Comparison of ENCODE assay signal across 8 cellular contexts in genomic region chr16:8869212-8869987, GRCh38. TPM values are rescaled to one million over a fixed set of nuclear protein-coding genes. Genes with fewer than 3 reads are reported as not detected.
A peak's percentile ranks its signal among the peaks of the same experiment; 100 is the strongest.
DNase-seq lines count a peak whose midpoint lies in the region; ATAC-seq, FAIRE-seq and TF ChIP-seq lines count a peak whose summit lies in the region.

No MANE protein-coding gene starts in this region.

- no peaks in the 10 kb centered on the region for H3K36me3 Mint-ChIP-seq in CD4-positive, CD25-positive, alpha-beta regulatory T cell
- H3K36me3 Mint-ChIP-seq in MCF 10A (ENCODE audit: insufficient read depth, unreplicated experiment), result no peaks in the 10 kb centered on the region

- peaks cover 43% of the 10 kb centered on the region for H3K4me1 ChIP-seq in CD4-positive, CD25-positive, alpha-beta regulatory T cell (ENCODE audit: control insufficient read depth, insufficient read depth, low read length, poor library complexity, severe bottlenecking)
- peaks cover 40% of the 10 kb centered on the region for H3K4me1 ChIP-seq in mucosa of stomach (ENCODE audit: control insufficient read depth, insufficient read depth, low read length)

- no peak for ATAC-seq in CD4-positive, CD25-positive, alpha-beta regulatory T cell (ENCODE audit: low read depth in 2 of 2)
- ATAC-seq in HG02870 (IDR thresholded peaks at IDR 0.05; ENCODE audit: unreplicated experiment), result no peak

- no peak for FAIRE-seq in D721Med (lab: Jason Lieb, UNC)

- H3K9me3 ChIP-seq in CD4-positive, CD25-positive, alpha-beta regulatory T cell (ENCODE audit: control insufficient read depth in 2 of 2, low read length in 2 of 2), result no peaks in the 10 kb centered on the region
- H3K9me3 ChIP-seq in mucosa of stomach (ENCODE audit: control insufficient read depth, low read length), result no peaks in the 10 kb centered on the region

- H3K27me3 Mint-ChIP-seq in CD4-positive, CD25-positive, alpha-beta regulatory T cell, result no peaks in the 10 kb centered on the region
- H3K27me3 Mint-ChIP-seq in MCF 10A (ENCODE audit: insufficient read depth, unreplicated experiment), result no peaks in the 10 kb centered on the region

- peak overlapping the region; percentile 86 to 97 (median 94) for H3K4me3 Mint-ChIP-seq in CD4-positive, CD25-positive, alpha-beta regulatory T cell
- peak overlapping the region; percentile 87 for H3K4me3 Mint-ChIP-seq in MCF 10A (ENCODE audit: unreplicated experiment)

- no peak for TF ChIP-seq EP300 in Ishikawa (IDR thresholded peaks at IDR 0.05; ENCODE audit: borderline replicate concordance)

- H3K9ac ChIP-seq in mucosa of stomach (ENCODE audit: low read length), result peak overlapping the region; percentile 75

- H3K9me3 Mint-ChIP-seq in CD4-positive, CD25-positive, alpha-beta regulatory T cell, result no peaks in the 10 kb centered on the region
- no peaks in the 10 kb centered on the region for H3K9me3 Mint-ChIP-seq in MCF 10A (ENCODE audit: unreplicated experiment)

- no peak for TF ChIP-seq RAD21 in Ishikawa (IDR thresholded peaks at IDR 0.05; ENCODE audit: low read depth)

- CTCF ChIA-PET in MCF 10A (lab: Yijun Ruan, JAX), result interaction anchor here (0.8 to 3.1 kb wide), 5 partner anchors 10 to 296 kb away, joined by 3 to 40 read pairs (median 7); no protein-coding TSS in a partner anchor

- H3K36me3 ChIP-seq in CD4-positive, CD25-positive, alpha-beta regulatory T cell (ENCODE audit: control insufficient read depth, insufficient read depth, low read length), result no peaks in the 10 kb centered on the region
- no peaks in the 10 kb centered on the region for H3K36me3 ChIP-seq in mucosa of stomach (ENCODE audit: control insufficient read depth, insufficient read depth, low read length)

- DNase-seq in CD4-positive, CD25-positive, alpha-beta regulatory T cell, result no peak
- DNase-seq in MCF 10A (ENCODE audit: unreplicated experiment), result no peak
- no peak for DNase-seq in D721Med (ENCODE audit: insufficient read length, low spot score)
- DNase-seq in NCI-H345 treated with DMSO at 0.1 percent for 48 hours (lab: John Stamatoyannopoulos, UW; ENCODE audit: unreplicated experiment), result no peak
- no peak for DNase-seq in occipital lobe (lab: John Stamatoyannopoulos, UW)

- no peaks in the 10 kb centered on the region for H3K27me3 ChIP-seq in CD4-positive, CD25-positive, alpha-beta regulatory T cell (ENCODE audit: control insufficient read depth, insufficient read depth, low read length)
- H3K27me3 ChIP-seq in mucosa of stomach (ENCODE audit: control insufficient read depth, insufficient read depth, low read length), result no peaks in the 10 kb centered on the region

- POLR2A ChIA-PET in MCF 10A (lab: Yijun Ruan, JAX), result interaction anchor here (0.6 to 2.1 kb wide), 15 partner anchors 9 to 248 kb away, joined by 3 to 14 read pairs (median 5); partner anchors contain the start of genes METTL22, PMM2, TMEM186 and USP7

- TF ChIP-seq CTCF in MCF 10A (IDR thresholded peaks at IDR 0.05; ENCODE audit: unreplicated experiment), result no peak
- TF ChIP-seq CTCF in D721Med (IDR thresholded peaks at IDR 0.05; ENCODE audit: insufficient read depth, missing control alignments), result no peak

- H3K4me3 ChIP-seq in CD4-positive, CD25-positive, alpha-beta regulatory T cell (ENCODE audit: low read depth, low read length), result peak overlapping the region; percentile 64
- H3K4me3 ChIP-seq in mucosa of stomach (ENCODE audit: low read length), result no peak overlapping the region

- peak overlapping the region; percentile 78 to 94 (median 88) for H3K27ac Mint-ChIP-seq in CD4-positive, CD25-positive, alpha-beta regulatory T cell
- H3K27ac Mint-ChIP-seq in MCF 10A (ENCODE audit: low read depth, unreplicated experiment), result no peak overlapping the region

- intact Hi-C loops in MCF 10A (cut with micrococcal nuclease), result no loop called here

- peaks cover 0 to 58% (median 34%) of the 10 kb centered on the region in 4 donors for H3K4me1 Mint-ChIP-seq in CD4-positive, CD25-positive, alpha-beta regulatory T cell
- H3K4me1 Mint-ChIP-seq in MCF 10A (ENCODE audit: insufficient read depth, unreplicated experiment), result peaks cover 31% of the 10 kb centered on the region

- BruUV-seq in MCF 10A (replicated peaks; lab: Mats Ljungman, UMichigan), result no TSS peak

- H3K27ac ChIP-seq in CD4-positive, CD25-positive, alpha-beta regulatory T cell (ENCODE audit: insufficient read depth, low read length, poor library complexity, severe bottlenecking), result peak overlapping the region; percentile 47

TF ChIP-seq in Ishikawa, 13 proteins besides CTCF, POLR2A, EP300 and RAD21:
- peak; percentile 56; the same call in 1 of the 2 replicates for TF ChIP-seq MAX (IDR thresholded peaks at IDR 0.05)
- TF ChIP-seq ZBTB7A (IDR thresholded peaks at IDR 0.05; ENCODE audit: low read depth), result no peak

RNA-seq across cellular contexts. Expression of gene CARHSP1, which starts 0.6 kb away (rescaled TPM):
- 55.3 TPM for total RNA-seq in CD4-positive, CD25-positive, alpha-beta regulatory T cell
- polyA plus RNA-seq in CD4-positive, CD25-positive, alpha-beta regulatory T cell, result 10 to 100 TPM; 72.4 to 94.8 (median 76.9) TPM
- total RNA-seq in MCF 10A (2022) (23.9 and 27.8 TPM in 2 replicates), occipital lobe (189 TPM)

RNA-seq across cellular contexts. Expression of gene LITAFD, which starts 12.8 kb away (rescaled TPM):
- total RNA-seq in CD4-positive, CD25-positive, alpha-beta regulatory T cell, result not detected
- polyA plus RNA-seq in CD4-positive, CD25-positive, alpha-beta regulatory T cell, result not detected
- total RNA-seq in MCF 10A (2022) (not detected in 2 replicates), occipital lobe (not detected)
